ENCODE assay signal across 2 cellular contexts in the genomic region with DNA sequence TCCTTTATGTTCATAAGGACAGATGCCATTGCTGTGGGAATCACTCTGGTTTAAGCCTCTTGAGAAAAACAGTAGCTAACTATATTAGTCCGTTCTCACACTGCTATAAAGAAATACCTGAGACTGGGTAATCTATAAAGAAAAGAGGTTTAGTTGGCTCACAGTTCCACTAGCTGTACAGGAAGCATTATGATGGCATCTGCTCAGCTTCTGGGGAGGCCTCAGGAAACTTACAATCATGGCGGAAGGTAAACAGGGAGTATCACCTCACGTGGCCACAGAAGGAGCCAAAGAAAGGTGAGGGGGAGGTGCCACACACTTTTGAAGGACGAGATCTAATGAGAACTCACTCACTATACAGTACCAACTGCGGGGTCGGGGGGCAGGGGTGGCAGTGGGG.
TF ChIP-seq lines count a peak whose summit lies in the region.

No MANE protein-coding gene starts in this region.

TF ChIP-seq in IMR-90, 13 proteins besides CTCF, POLR2A, EP300 and RAD21:
- TF ChIP-seq, protein P1, sequence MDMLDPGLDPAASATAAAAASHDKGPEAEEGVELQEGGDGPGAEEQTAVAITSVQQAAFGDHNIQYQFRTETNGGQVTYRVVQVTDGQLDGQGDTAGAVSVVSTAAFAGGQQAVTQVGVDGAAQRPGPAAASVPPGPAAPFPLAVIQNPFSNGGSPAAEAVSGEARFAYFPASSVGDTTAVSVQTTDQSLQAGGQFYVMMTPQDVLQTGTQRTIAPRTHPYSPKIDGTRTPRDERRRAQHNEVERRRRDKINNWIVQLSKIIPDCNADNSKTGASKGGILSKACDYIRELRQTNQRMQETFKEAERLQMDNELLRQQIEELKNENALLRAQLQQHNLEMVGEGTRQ (IDR thresholded peaks at IDR 0.05; ENCODE audit: low read depth, low read length): no peak

TF ChIP-seq in HEK293T, 16 proteins besides CTCF, POLR2A, EP300 and RAD21 (continued from another document):
- TF ChIP-seq PKNOX1 (IDR thresholded peaks at IDR 0.05) (no peak), NFRKB (IDR thresholded peaks at IDR 0.05) (no peak), ARNT (IDR thresholded peaks at IDR 0.05) (no peak), FOXK2 (IDR thresholded peaks at IDR 0.05) (no peak), TARDBP (IDR thresholded peaks at IDR 0.05) (no peak), ELF4 (IDR thresholded peaks at IDR 0.05) (no peak), HDGF (IDR thresholded peaks at IDR 0.05; ENCODE audit: borderline replicate concordance) (no peak), ZNF384 (IDR thresholded peaks at IDR 0.05) (no peak), SUZ12 (IDR thresholded peaks at IDR 0.05) (no peak), LEF1 (IDR thresholded peaks at IDR 0.05; ENCODE audit: borderline replicate concordance) (no peak), BHLHE40 (IDR thresholded peaks at IDR 0.05; ENCODE audit: borderline replicate concordance) (no peak)
